ENCODE assay signal across 1 cellular context in genomic region chr3:23161896-23162570, GRCh38.
TF ChIP-seq lines count a peak whose summit lies in the region.

No MANE protein-coding gene starts in this region.

TF ChIP-seq in GM12878, 131 proteins besides CTCF, POLR2A, EP300 and RAD21 (continued from another document):
- TF ChIP-seq, protein P1, sequence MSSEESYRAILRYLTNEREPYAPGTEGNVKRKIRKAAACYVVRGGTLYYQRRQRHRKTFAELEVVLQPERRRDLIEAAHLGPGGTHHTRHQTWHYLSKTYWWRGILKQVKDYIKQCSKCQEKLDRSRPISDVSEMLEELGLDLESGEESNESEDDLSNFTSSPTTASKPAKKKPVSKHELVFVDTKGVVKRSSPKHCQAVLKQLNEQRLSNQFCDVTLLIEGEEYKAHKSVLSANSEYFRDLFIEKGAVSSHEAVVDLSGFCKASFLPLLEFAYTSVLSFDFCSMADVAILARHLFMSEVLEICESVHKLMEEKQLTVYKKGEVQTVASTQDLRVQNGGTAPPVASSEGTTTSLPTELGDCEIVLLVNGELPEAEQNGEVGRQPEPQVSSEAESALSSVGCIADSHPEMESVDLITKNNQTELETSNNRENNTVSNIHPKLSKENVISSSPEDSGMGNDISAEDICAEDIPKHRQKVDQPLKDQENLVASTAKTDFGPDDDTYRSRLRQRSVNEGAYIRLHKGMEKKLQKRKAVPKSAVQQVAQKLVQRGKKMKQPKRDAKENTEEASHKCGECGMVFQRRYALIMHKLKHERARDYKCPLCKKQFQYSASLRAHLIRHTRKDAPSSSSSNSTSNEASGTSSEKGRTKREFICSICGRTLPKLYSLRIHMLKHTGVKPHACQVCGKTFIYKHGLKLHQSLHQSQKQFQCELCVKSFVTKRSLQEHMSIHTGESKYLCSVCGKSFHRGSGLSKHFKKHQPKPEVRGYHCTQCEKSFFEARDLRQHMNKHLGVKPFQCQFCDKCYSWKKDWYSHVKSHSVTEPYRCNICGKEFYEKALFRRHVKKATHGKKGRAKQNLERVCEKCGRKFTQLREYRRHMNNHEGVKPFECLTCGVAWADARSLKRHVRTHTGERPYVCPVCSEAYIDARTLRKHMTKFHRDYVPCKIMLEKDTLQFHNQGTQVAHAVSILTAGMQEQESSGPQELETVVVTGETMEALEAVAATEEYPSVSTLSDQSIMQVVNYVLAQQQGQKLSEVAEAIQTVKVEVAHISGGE (CRISPR knock-in tag; IDR thresholded peaks at IDR 0.05) = no peak
- TF ChIP-seq BMI1 (IDR thresholded peaks at IDR 0.05; ENCODE audit: borderline replicate concordance) = no peak
